10 cellular contexts compared by ENCODE assay signal in the genomic region with DNA sequence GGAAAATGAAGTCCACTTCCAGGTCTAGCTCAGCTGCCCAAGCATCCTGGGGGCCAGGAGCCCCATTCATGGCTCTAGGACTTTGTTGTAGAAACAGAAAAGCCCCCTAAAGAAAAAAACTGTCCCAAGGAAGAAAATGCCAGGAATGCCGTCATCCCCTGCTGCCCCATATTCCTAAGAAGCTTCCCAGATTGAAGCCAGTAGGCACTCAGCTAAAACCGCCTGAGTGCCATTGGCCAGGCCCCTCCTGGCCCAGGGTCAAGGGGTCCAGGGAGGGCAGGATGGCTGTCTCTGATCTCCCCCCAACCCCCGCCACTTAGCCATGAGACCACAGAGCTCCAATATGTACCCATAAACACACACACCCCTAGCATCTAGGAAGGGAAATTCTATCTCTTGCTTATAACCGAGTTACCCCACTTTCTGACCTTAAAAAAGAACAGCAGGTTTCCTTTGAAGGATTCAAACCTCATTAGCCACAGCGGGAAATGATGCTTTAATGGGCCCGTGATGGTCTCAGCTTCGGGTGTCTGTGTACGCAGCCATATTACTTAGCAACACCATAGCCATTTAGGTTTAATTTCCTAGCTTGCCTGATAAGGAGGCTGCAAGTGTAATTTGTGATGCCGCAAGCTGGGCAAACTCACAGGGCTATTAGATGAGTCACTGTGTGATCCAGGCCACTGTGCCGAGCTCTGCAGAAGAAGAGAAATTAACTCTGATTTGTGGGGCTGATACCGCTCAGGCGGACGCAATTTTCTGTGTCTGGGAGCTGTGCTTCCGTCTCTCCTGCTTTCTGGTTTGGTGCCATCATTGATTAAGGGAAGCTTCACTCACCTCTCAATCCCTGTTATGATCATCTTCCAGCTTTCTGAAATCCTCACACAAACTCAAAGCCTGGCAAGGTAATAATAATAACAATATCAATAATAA.
A peak's percentile ranks its signal among the peaks of the same experiment; 100 is the strongest.
DNase-seq lines count a peak whose midpoint lies in the region; ATAC-seq and TF ChIP-seq lines count a peak whose summit lies in the region.
"Had no signal": no experiment of that assay in that cellular context is flagged by ENCODE, and none has a peak within 500 bp of the region (broad histone marks: within the 10 kb centered on the region; RNA-seq: fewer than 3 reads in every experiment).

No MANE protein-coding gene starts in this region.

- POLR2A ChIA-PET in HEK293T (lab: Yijun Ruan, JAX) = interaction anchor here (0.9 to 1.7 kb wide), 3 partner anchors 11 to 84 kb away, joined by 4 to 6 read pairs (median 5); partner anchors contain the start of gene GCH1

- H3K4me3 ChIP-seq in skeletal muscle satellite cell (ENCODE audit: low read length) = no peak overlapping the region

- DNase-seq in HEK293T (ENCODE audit: extremely low spot score) = peak; percentile 57
- peak; percentile 66 for DNase-seq in NCI-H774 (lab: John Stamatoyannopoulos, UW)
- DNase-seq in fibroblast of gingiva (ENCODE audit: low read depth) = peak; percentile 68
- no peak for DNase-seq in Kasumi-1 (lab: John Stamatoyannopoulos, UW)
- no peak for DNase-seq in NCI-H510A treated with DMSO at 0.1 percent for 48 hours (lab: John Stamatoyannopoulos, UW)
- DNase-seq: activated T-cell treated with anti-CD3 and anti-CD28 coated beads, Interleukin-2, amount 50 U/mL, for 72 hours had no signal

- H3K4me2 ChIP-seq in skeletal muscle satellite cell (ENCODE audit: low read length) = peak overlapping the region; percentile 55

- peaks cover 7% of the 10 kb centered on the region for H3K4me1 ChIP-seq in skeletal muscle satellite cell (ENCODE audit: control insufficient read depth, insufficient read depth, low read length)
- H3K4me1 ChIP-seq: parathyroid adenoma had no signal

- H3K9ac ChIP-seq in skeletal muscle satellite cell (ENCODE audit: low read depth, low read length) = no peak overlapping the region
- H3K9ac ChIP-seq: parathyroid adenoma had no signal

- peaks cover 17% of the 10 kb centered on the region for H3K27me3 ChIP-seq in skeletal muscle satellite cell (ENCODE audit: control insufficient read depth, insufficient read depth, low read length)

- H3K9me3 ChIP-seq in skeletal muscle satellite cell (replicated peaks; ENCODE audit: low read length) = peaks cover under 1% of the 10 kb centered on the region

- CTCF ChIA-PET in HEK293T (lab: Yijun Ruan, JAX) = interaction anchor here (0.5 to 3.0 kb wide), 8 partner anchors 9 to 452 kb away, joined by 3 to 25 read pairs (median 4); no protein-coding TSS in a partner anchor

- ATAC-seq in HG03469 (IDR thresholded peaks at IDR 0.05; ENCODE audit: unreplicated experiment) (no peak), GM21526 (IDR thresholded peaks at IDR 0.05; ENCODE audit: low FRiP score, unreplicated experiment) (no peak)
- ATAC-seq: activated T-cell treated with anti-CD3 and anti-CD28 coated beads, Interleukin-2, amount 50 U/mL, for 72 hours had no signal

- H3K36me3 ChIP-seq in skeletal muscle satellite cell (ENCODE audit: insufficient read depth, low read length) = no peaks in the 10 kb centered on the region

TF ChIP-seq in HEK293T, 16 proteins besides CTCF, POLR2A, EP300 and RAD21:
- TF ChIP-seq ZNF384 (IDR thresholded peaks at IDR 0.05) (no peak), NFRKB (IDR thresholded peaks at IDR 0.05) (no peak), LEF1 (IDR thresholded peaks at IDR 0.05; ENCODE audit: borderline replicate concordance) (no peak), HDGF (IDR thresholded peaks at IDR 0.05; ENCODE audit: borderline replicate concordance) (no peak), ELF4 (IDR thresholded peaks at IDR 0.05) (no peak), TARDBP (IDR thresholded peaks at IDR 0.05) (no peak), SUZ12 (IDR thresholded peaks at IDR 0.05) (no peak), SP1 (IDR thresholded peaks at IDR 0.05) (no peak), PKNOX1 (IDR thresholded peaks at IDR 0.05) (no peak), L3MBTL2 (conservative IDR thresholded peaks at IDR 0.05) (no peak), BHLHE40 (IDR thresholded peaks at IDR 0.05; ENCODE audit: borderline replicate concordance) (no peak), ARNT (IDR thresholded peaks at IDR 0.05) (no peak), FOXA1 (IDR thresholded peaks at IDR 0.05) (no peak), CTBP1 (IDR thresholded peaks at IDR 0.05; ENCODE audit: borderline replicate concordance) (no peak)

Comparison
In these comparisons a context has a peak if more than half of its experiments do, and no peak if none do; other contexts are left out.
1. DNase-seq: peak in HEK293T (single experiment), NCI-H774 (single experiment) and fibroblast of gingiva (single experiment); none in Kasumi-1 (0 of 2) and NCI-H510A treated with DMSO at 0.1 percent for 48 hours (single experiment).